ENCODE assay signal across 8 cellular contexts in the genomic region with DNA sequence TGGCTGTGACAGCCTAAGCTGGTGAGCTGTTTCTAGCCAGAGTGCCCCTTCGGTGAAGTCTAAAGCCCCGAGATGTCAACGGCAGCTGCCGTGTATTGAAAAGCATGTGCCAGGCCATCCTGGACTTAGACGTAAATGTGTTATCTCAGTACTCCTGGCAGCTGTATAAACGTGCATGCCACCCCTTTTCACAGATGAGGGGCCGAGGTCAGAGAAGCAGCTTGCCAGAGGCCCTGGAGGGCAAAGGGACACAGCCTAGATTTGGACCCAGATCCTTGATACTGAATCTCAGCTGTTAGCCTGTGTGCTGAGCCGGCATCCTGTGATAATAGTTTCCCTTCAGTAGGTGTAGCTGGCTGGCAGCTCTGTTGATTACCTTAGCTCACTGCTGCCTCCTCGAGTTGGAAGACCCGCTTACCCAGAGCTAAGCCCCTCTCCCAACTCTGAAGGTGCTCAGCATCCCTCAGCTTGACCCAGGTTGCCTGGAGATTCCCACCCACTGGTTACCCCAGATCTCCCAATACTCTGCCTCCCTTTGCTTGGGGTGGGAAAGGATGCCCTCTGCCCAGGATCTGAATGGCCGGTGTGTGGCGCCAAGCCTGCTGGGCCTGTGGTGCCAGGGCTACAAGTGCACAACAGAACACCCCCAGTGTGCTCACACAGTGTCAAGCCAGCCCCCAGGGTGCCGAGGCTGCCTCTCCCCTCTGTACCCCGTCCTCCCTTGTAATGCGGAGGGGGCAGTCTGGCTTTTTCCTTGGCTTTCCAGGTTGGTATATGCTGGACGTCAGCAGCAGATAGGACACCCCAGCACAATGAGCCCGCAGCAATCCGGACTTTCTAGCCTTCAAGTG. TPM values are rescaled to one million over a fixed set of nuclear protein-coding genes. Genes with fewer than 3 reads are reported as not detected.
DNase-seq lines count a peak whose midpoint lies in the region; ATAC-seq and TF ChIP-seq lines count a peak whose summit lies in the region.

No MANE protein-coding gene starts in this region.

- peaks cover 0 to 22% (median 2%) of the 10 kb centered on the region in 4 donors for H3K4me1 ChIP-seq in Peyer's patch

- H3K27me3 Mint-ChIP-seq in activated naive CD8-positive, alpha-beta T cell treated with anti-CD3 and anti-CD28 coated beads for 36 hours = no peaks in the 10 kb centered on the region

- ATAC-seq in GM21360 (IDR thresholded peaks at IDR 0.05; ENCODE audit: unreplicated experiment) = peak; percentile 1
- no peak for ATAC-seq in GM18870 (IDR thresholded peaks at IDR 0.05; ENCODE audit: unreplicated experiment)
- no peak for ATAC-seq in HG03439 (IDR thresholded peaks at IDR 0.05; ENCODE audit: unreplicated experiment)

- peak overlapping the region; percentile 82 for H3K27ac Mint-ChIP-seq in activated naive CD8-positive, alpha-beta T cell treated with anti-CD3 and anti-CD28 coated beads for 36 hours

- TF ChIP-seq CTCF in AG10803 (conservative IDR thresholded peaks at IDR 0.05; ENCODE audit: low read length) = peak; percentile 17; the same call in 1 of the 2 replicates
- TF ChIP-seq CTCF in Peyer's patch (IDR thresholded peaks at IDR 0.05) = peak in 3 of 6 experiments; percentile 8 to 39 (median 36)

- H3K4me1 Mint-ChIP-seq in activated naive CD8-positive, alpha-beta T cell treated with anti-CD3 and anti-CD28 coated beads for 36 hours = peaks cover 14% of the 10 kb centered on the region

- no peaks in the 10 kb centered on the region for H3K9me3 ChIP-seq in Peyer's patch

- H3K4me3 ChIP-seq in AG10803 (ENCODE audit: low read length) (peak overlapping the region; percentile 90), Peyer's patch (peak overlapping the region; percentile 56 to 82 (median 70)), iPS-11a (ENCODE audit: low read depth, low read length) (peak overlapping the region; percentile 78), skin epidermis (peak overlapping the region; percentile 59 to 89 (median 64))

- DNase-seq in AG10803 (ENCODE audit: low read depth) (no peak), Peyer's patch (peak; percentile 55 to 75 (median 66))
- DNase-seq in activated naive CD8-positive, alpha-beta T cell treated with anti-CD3 and anti-CD28 coated beads for 36 hours = peak; percentile 53

- H3K4me3 Mint-ChIP-seq in activated naive CD8-positive, alpha-beta T cell treated with anti-CD3 and anti-CD28 coated beads for 36 hours = peak overlapping the region; percentile 84

- no peaks in the 10 kb centered on the region for H3K36me3 Mint-ChIP-seq in activated naive CD8-positive, alpha-beta T cell treated with anti-CD3 and anti-CD28 coated beads for 36 hours

- H3K27me3 ChIP-seq in Peyer's patch = no peaks in the 10 kb centered on the region

- TF ChIP-seq POLR2A in Peyer's patch (IDR thresholded peaks at IDR 0.05) = no peak

- no peaks in the 10 kb centered on the region for H3K9me3 Mint-ChIP-seq in activated naive CD8-positive, alpha-beta T cell treated with anti-CD3 and anti-CD28 coated beads for 36 hours

- H3K27ac ChIP-seq in Peyer's patch = peak overlapping the region; percentile 92 to 97 (median 94)
- H3K27ac ChIP-seq in skin epidermis = peak overlapping the region; percentile 56 to 99 (median 98)

- H3K36me3 ChIP-seq in Peyer's patch = no peaks in the 10 kb centered on the region

RNA-seq across cellular contexts. Expression of gene WNT7B, which starts 59.8 kb away (rescaled TPM):
- total RNA-seq in Peyer's patch = not detected
- not detected for total RNA-seq in activated naive CD8-positive, alpha-beta T cell treated with anti-CD3 and anti-CD28 coated beads for 36 hours
